ENCODE assay signal across 20 cellular contexts in the genomic region with DNA sequence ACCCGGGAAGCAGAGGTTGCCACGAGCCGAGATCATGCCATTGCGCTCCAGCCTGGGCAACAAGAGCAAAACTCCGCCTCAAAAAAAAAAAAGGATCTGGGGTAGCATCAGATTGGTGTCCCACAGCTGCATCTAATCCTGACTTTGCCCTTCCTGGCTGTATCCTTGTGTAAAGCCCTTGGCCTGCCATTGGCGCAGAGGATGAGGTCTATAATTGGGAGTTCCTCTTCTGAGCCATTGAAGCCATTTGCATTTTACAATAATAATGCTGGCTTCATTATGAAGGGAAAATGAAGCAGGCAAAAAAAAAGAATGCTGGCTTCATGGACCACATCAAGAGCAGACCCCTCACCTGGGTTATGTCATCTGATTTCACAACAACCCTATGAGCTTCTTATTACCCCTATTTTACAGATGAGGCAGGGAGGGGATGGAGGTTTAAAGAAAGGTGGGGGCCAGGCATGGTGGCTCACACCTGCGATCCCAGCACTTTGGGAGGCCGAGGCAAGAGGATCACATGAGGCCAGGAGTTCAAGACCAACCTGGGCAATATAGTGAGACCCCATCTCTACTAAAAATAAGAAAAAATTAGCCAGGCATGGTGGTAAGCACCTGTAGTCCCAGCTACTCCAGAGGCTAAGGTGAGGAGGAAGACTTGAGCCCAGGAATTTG. TPM values are rescaled to one million over a fixed set of nuclear protein-coding genes. Genes with fewer than 3 reads are reported as not detected.
"Had no signal": no experiment of that assay in that cellular context is flagged by ENCODE, and none has a peak within 500 bp of the region (broad histone marks: within the 10 kb centered on the region; RNA-seq: fewer than 3 reads in every experiment).

No MANE protein-coding gene starts in this region.

- H3K36me3 ChIP-seq: colonic mucosa, esophagus squamous epithelium, left ventricle myocardium inferior, lower lobe of right lung, right lobe of liver, stomach, thoracic aorta, transverse colon had no signal

- H3K27ac Mint-ChIP-seq: immature natural killer cell, memory B cell, nephron had no signal

- DNase-seq: esophagus squamous epithelium had no signal

- H3K4me3 Mint-ChIP-seq: immature natural killer cell, memory B cell, naive B cell, nephron had no signal

- H3K27me3 ChIP-seq: colonic mucosa, right lobe of liver, transverse colon had no signal

- H3K79me2 ChIP-seq: parathyroid adenoma had no signal

- H3K27ac ChIP-seq: colonic mucosa, esophagus squamous epithelium, left ventricle myocardium inferior, lower lobe of right lung, parathyroid adenoma, psoas muscle, right lobe of liver, stomach, thoracic aorta, transverse colon had no signal

- H3K9me3 ChIP-seq: colonic mucosa, esophagus squamous epithelium, left ventricle myocardium inferior, lower lobe of right lung, psoas muscle, right lobe of liver, stomach, thoracic aorta, transverse colon had no signal

- H3K4me3 ChIP-seq: colonic mucosa, esophagus squamous epithelium, left ventricle myocardium inferior, lower lobe of right lung, psoas muscle, right lobe of liver, stomach, thoracic aorta, transverse colon had no signal

- H3K36me3 Mint-ChIP-seq: immature natural killer cell, memory B cell, naive B cell had no signal

- H3K4me1 ChIP-seq: parathyroid adenoma had no signal

- H3K9ac ChIP-seq: parathyroid adenoma had no signal

- FAIRE-seq: keratinocyte had no signal

- H3K9me3 Mint-ChIP-seq: immature natural killer cell, memory B cell, naive B cell, nephron had no signal

RNA-seq across cellular contexts. Expression of gene LITAFD, which starts 1.2 kb away (rescaled TPM):
- total RNA-seq: colonic mucosa, dermis blood vessel endothelial cell, epithelial cell of proximal tubule, esophagus squamous epithelium, left cardiac atrium, left ventricle myocardium inferior, lower lobe of right lung, omental fat pad, psoas muscle, right lobe of liver, stomach, thoracic aorta, transverse colon, ureter had no signal
- polyA plus RNA-seq: immature natural killer cell, keratinocyte, psoas muscle, stomach had no signal
